In the genomic region with DNA sequence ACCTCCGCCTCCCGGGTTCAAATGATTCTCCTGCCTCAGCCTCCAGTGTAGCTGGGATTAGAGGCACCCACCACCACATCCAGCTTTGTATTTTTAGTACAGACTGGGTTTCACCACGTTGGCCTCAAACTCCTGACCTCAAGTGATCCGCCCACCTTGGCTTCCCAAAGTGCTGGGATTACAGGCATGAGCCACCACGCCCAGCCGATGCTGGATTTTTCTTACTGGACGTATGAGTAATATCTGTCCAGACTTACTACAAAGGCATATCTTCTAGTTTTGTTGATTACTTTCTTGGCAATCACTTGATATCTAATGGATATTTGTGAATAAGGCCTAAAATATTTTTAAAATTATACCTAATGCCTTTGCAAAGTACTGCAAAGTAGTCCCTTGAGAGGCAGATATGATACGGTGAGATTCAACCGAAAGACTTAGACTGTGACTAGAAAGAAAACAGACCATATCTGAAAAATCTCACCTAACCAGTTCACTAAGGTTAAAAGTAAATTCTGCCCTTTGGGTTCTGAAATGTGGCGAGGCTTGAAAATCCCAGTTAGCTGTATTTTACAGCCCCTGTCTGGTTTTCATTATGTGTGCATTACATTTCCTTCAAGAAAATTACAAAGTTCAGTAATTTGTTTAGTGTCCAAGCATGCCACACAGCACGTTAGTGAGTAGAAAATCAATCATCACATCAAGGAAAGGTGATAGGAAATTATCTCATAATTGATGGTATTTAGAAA, we compare ENCODE assay signal across 17 cellular contexts.
A peak's percentile ranks its signal among the peaks of the same experiment; 100 is the strongest.
DNase-seq lines count a peak whose midpoint lies in the region; ATAC-seq and TF ChIP-seq lines count a peak whose summit lies in the region.
"Had no signal": no experiment of that assay in that cellular context is flagged by ENCODE, and none has a peak within 500 bp of the region (broad histone marks: within the 10 kb centered on the region; RNA-seq: fewer than 3 reads in every experiment).

No MANE protein-coding gene starts in this region.

- H2AFZ ChIP-seq in mammary epithelial cell (ENCODE audit: low read depth, low read length): no peak overlapping the region

- peak; percentile 2 for ATAC-seq in lung (ENCODE audit: insufficient read depth, low FRiP score)
- no peak for ATAC-seq in GM21786 (IDR thresholded peaks at IDR 0.05; ENCODE audit: unreplicated experiment)
- no peak for ATAC-seq in GM18868 (IDR thresholded peaks at IDR 0.05; ENCODE audit: unreplicated experiment)
- ATAC-seq: left ventricle myocardium superior had no signal

- no TSS peak for BruUV-seq in mammary epithelial cell (replicated peaks; lab: Mats Ljungman, UMichigan)

- H3K27me3 ChIP-seq in mammary epithelial cell (ENCODE audit: insufficient read depth, low read length): no peaks in the 10 kb centered on the region
- no peaks in the 10 kb centered on the region for H3K27me3 ChIP-seq in lung (ENCODE audit: control insufficient read depth, insufficient read depth)
- H3K27me3 ChIP-seq: cardiac muscle cell had no signal

- no peak for TF ChIP-seq CTCF in mammary epithelial cell (conservative IDR thresholded peaks at IDR 0.05 in 1 of 2, IDR thresholded peaks at IDR 0.05 in 1 of 2; ENCODE audit: extremely low read depth in 1 of 2, insufficient read depth in 1 of 2, low read depth in 1 of 2, low read length in 2 of 2)
- no peak for TF ChIP-seq CTCF in lung (IDR thresholded peaks at IDR 0.05; ENCODE audit: control extremely low read depth, extremely low read depth)

- H3K27ac ChIP-seq in mammary epithelial cell (ENCODE audit: insufficient read depth, low read depth, low read length): peak overlapping the region; percentile 69
- no peak overlapping the region for H3K27ac ChIP-seq in lung (ENCODE audit: low read depth in 1 of 2, low read length in 1 of 2)
- H3K27ac ChIP-seq: cardiac muscle cell, skin epidermis had no signal

- H4K20me1 ChIP-seq in mammary epithelial cell (ENCODE audit: insufficient read depth, low read length): no peaks in the 10 kb centered on the region

- H3K9me3 ChIP-seq in mammary epithelial cell (replicated peaks; ENCODE audit: insufficient read depth, low read length) (no peaks in the 10 kb centered on the region), lung (ENCODE audit: control insufficient read depth in 2 of 2, insufficient read depth in 1 of 2, low read length in 1 of 2) (no peaks in the 10 kb centered on the region)

- dilution Hi-C loops in mammary epithelial cell (cut with HindIII; ENCODE audit: low sequenced_read_pairs): loop anchor here (5.0 kb wide), 1 partner anchor 42 kb away; no protein-coding TSS in a partner anchor

- intact Hi-C loops in mammary epithelial cell (cut with micrococcal nuclease): loop anchor here (10.0 kb wide), 1 partner anchor 155 kb away; the partner anchor contains the start of gene GNAQ

- peaks cover 46% of the 10 kb centered on the region for H3K4me1 ChIP-seq in mammary epithelial cell (ENCODE audit: insufficient read depth, low read length)
- peaks cover 4 to 7% of the 10 kb centered on the region in 2 donors for H3K4me1 ChIP-seq in lung (ENCODE audit: control insufficient read depth in 2 of 2, insufficient read depth in 2 of 2, low read length in 2 of 2)

- no peak overlapping the region for H3K9ac ChIP-seq in mammary epithelial cell (ENCODE audit: insufficient read depth, low read length)

- WGBS in mammary epithelial cell (ENCODE audit: low coverage, missing lambda C conversion rate): 23% methylated on average over 9 of the region's 11 CpGs
- 73 to 83% methylated on average over 11 of the region's 11 CpGs for WGBS in lung, 2 donors

- peak; percentile 32 for DNase-seq in A172 (ENCODE audit: low spot score)
- DNase-seq in LHCN-M2 (ENCODE audit: low read depth): peak; percentile 37
- peak; percentile 71 for DNase-seq in mammary epithelial cell
- no peak for DNase-seq in lung (ENCODE audit: low spot score)
- DNase-seq in NCI-H146 (lab: John Stamatoyannopoulos, UW): no peak
- no peak for DNase-seq in SHP77 treated with DMSO at 0.1 percent for 48 hours (lab: John Stamatoyannopoulos, UW)
- DNase-seq: 8988T; activated naive CD4-positive, alpha-beta T cell; glutamatergic neuron; H9; left ventricle myocardium superior; MM.1S; NCI-H2171 treated with DMSO at 0.1 percent for 48 hours had no signal

- H3K36me3 ChIP-seq in mammary epithelial cell (ENCODE audit: insufficient read depth, low read length) (no peaks in the 10 kb centered on the region), lung (ENCODE audit: control insufficient read depth in 2 of 2, insufficient read depth in 2 of 2, low read length in 2 of 2) (no peaks in the 10 kb centered on the region)
- H3K36me3 ChIP-seq: cardiac muscle cell had no signal

- CTCF ChIA-PET in mammary epithelial cell (lab: Charles Lee; ENCODE audit: low non-redundant PET): interaction anchor here (0.6 kb wide), 1 partner anchor 154 kb away, joined by 3 read pairs; no protein-coding TSS in a partner anchor

- in situ Hi-C loops in mammary epithelial cell (cut with MboI; ENCODE audit: low sequenced_read_pairs in 2 of 2): no loop called here

- no peak overlapping the region for H3K4me3 ChIP-seq in mammary epithelial cell (replicated peaks in 1 of 3; ENCODE audit: insufficient read depth in 1 of 3, low read depth in 2 of 3, low read length in 3 of 3)
- no peak overlapping the region for H3K4me3 ChIP-seq in lung
- H3K4me3 ChIP-seq: cardiac muscle cell, skin epidermis had no signal

- H3K4me2 ChIP-seq in mammary epithelial cell (ENCODE audit: insufficient read depth, low read depth, low read length): peak overlapping the region; percentile 65

- peaks cover 67% of the 10 kb centered on the region for H3K79me2 ChIP-seq in mammary epithelial cell (ENCODE audit: insufficient read depth, low read length)

Comparison
In these comparisons a context has a peak if more than half of its experiments do, and no peak if none do; other contexts are left out.
1. DNase-seq: peak in A172 (single experiment), LHCN-M2 (single experiment) and mammary epithelial cell (single experiment); none in lung (single experiment), NCI-H146 (single experiment) and SHP77 treated with DMSO at 0.1 percent for 48 hours (single experiment).